ENCODE assay signal across 8 cellular contexts in genomic region chr10:119859422-119860258, GRCh38. TPM values are rescaled to one million over a fixed set of nuclear protein-coding genes. Genes with fewer than 3 reads are reported as not detected.
DNase-seq lines count a peak whose midpoint lies in the region; ATAC-seq and TF ChIP-seq lines count a peak whose summit lies in the region.

No MANE protein-coding gene starts in this region.

- 50 to 53% methylated on average over 1 of the region's 1 CpG for WGBS in thyroid gland, 2 donors

- no peaks in the 10 kb centered on the region for H3K27me3 Mint-ChIP-seq in activated CD8-positive, alpha-beta T cell treated with anti-CD3 and anti-CD28 coated beads for 36 hours

- POLR2A ChIA-PET in activated CD8-positive, alpha-beta T cell treated with anti-CD3 and anti-CD28 coated beads for 36 hours (lab: Charles Lee) = interaction anchor here (1.3 to 1.7 kb wide), 3 partner anchors 10 to 173 kb away, joined by 3 to 12 read pairs (median 6); partner anchors contain the start of gene MCMBP

- TF ChIP-seq CTCF in activated CD8-positive, alpha-beta T cell treated with anti-CD3 and anti-CD28 coated beads for 36 hours (IDR thresholded peaks at IDR 0.05) = peak; percentile 83
- peak; percentile 15 to 73 (median 56) for TF ChIP-seq CTCF in thyroid gland (IDR thresholded peaks at IDR 0.05)

- peak overlapping the region; percentile 47 for H3K4me2 ChIP-seq in Karpas-422 (ENCODE audit: low read depth, low read length, poor library complexity, severe bottlenecking)

- peaks cover 90% of the 10 kb centered on the region for H3K79me2 ChIP-seq in Karpas-422 (ENCODE audit: low read length)

- intact Hi-C loops in activated CD8-positive, alpha-beta T cell treated with anti-CD3 and anti-CD28 coated beads for 36 hours (cut with micrococcal nuclease) = loop anchor here (5.0 kb wide), 1 partner anchor 107 kb away; no protein-coding TSS in a partner anchor
- intact Hi-C loops in thyroid gland (cut with DNase I) = loop anchor here (10.0 kb wide), 1 partner anchor 255 kb away; no protein-coding TSS in a partner anchor

- H3K9ac ChIP-seq in Karpas-422 (ENCODE audit: low read length) = peak overlapping the region; percentile 2; the same call in 1 of the 2 replicates

- peaks cover 10% of the 10 kb centered on the region; the same call in 1 of the 2 replicates for H4K20me1 ChIP-seq in Karpas-422 (ENCODE audit: insufficient read depth, low read depth, low read length)

- peaks cover 30% of the 10 kb centered on the region for H3K36me3 Mint-ChIP-seq in activated CD8-positive, alpha-beta T cell treated with anti-CD3 and anti-CD28 coated beads for 36 hours (ENCODE audit: low read depth)

- peaks cover 40% of the 10 kb centered on the region for H3K4me1 Mint-ChIP-seq in activated CD8-positive, alpha-beta T cell treated with anti-CD3 and anti-CD28 coated beads for 36 hours (ENCODE audit: low read depth)

- H3K4me3 ChIP-seq in Karpas-422 (ENCODE audit: low read length) (no peak overlapping the region), thyroid gland (replicated peaks in 1 of 3) (no peak overlapping the region)

- ATAC-seq in activated CD8-positive, alpha-beta T cell treated with anti-CD3 and anti-CD28 coated beads for 36 hours = peak; percentile 55
- no peak for ATAC-seq in HG03095 (IDR thresholded peaks at IDR 0.05; ENCODE audit: unreplicated experiment)

- CTCF ChIA-PET in activated CD8-positive, alpha-beta T cell treated with anti-CD3 and anti-CD28 coated beads for 36 hours (lab: Charles Lee) = interaction anchor here (0.6 to 4.4 kb wide), 53 partner anchors 8 to 316 kb away, joined by 3 to 69 read pairs (median 4); partner anchors contain the start of genes INPP5F, MCMBP and SEC23IP

- H3K36me3 ChIP-seq in Karpas-422 (ENCODE audit: insufficient read depth, low read length) (peaks cover 32% of the 10 kb centered on the region; the same call in 1 of the 2 replicates), thyroid gland (no peaks in the 10 kb centered on the region)

- H3K4me1 ChIP-seq in Karpas-422 (ENCODE audit: low read length) = peaks cover 49% of the 10 kb centered on the region
- H3K4me1 ChIP-seq in thyroid gland = peaks cover 0 to 6% of the 10 kb centered on the region in 2 donors

- no peak for TF ChIP-seq POLR2A in thyroid gland (IDR thresholded peaks at IDR 0.05)

- H3K9me2 ChIP-seq in Karpas-422 (replicated peaks; ENCODE audit: insufficient read depth, low read length) = no peaks in the 10 kb centered on the region

- DNase-seq in NCI-H510A treated with DMSO at 0.1 percent for 48 hours (lab: John Stamatoyannopoulos, UW) = peak; percentile 41
- DNase-seq in NCI-H510A (lab: John Stamatoyannopoulos, UW) = no peak
- peak; percentile 82 for DNase-seq in Karpas-422
- DNase-seq in activated CD8-positive, alpha-beta T cell treated with anti-CD3 and anti-CD28 coated beads for 36 hours = no peak
- peak; percentile 23 for DNase-seq in iPS-NIHi7 (ENCODE audit: extremely low spot score)
- DNase-seq in thyroid gland = no peak
- DNase-seq in NCI-H446 treated with DMSO at 0.1 percent for 48 hours (lab: John Stamatoyannopoulos, UW) = no peak

- peak overlapping the region; percentile 10 for H3K27ac Mint-ChIP-seq in activated CD8-positive, alpha-beta T cell treated with anti-CD3 and anti-CD28 coated beads for 36 hours

- H3K9me3 ChIP-seq in Karpas-422 (ENCODE audit: low read length) (no peaks in the 10 kb centered on the region), thyroid gland (no peaks in the 10 kb centered on the region)

- H3K4me3 Mint-ChIP-seq in activated CD8-positive, alpha-beta T cell treated with anti-CD3 and anti-CD28 coated beads for 36 hours = no peak overlapping the region

- no peak overlapping the region for H2AFZ ChIP-seq in Karpas-422 (ENCODE audit: low read length)

- H3K9me3 Mint-ChIP-seq in activated CD8-positive, alpha-beta T cell treated with anti-CD3 and anti-CD28 coated beads for 36 hours = peaks cover 6% of the 10 kb centered on the region

- peak overlapping the region; percentile 71 for H3K27ac ChIP-seq in Karpas-422 (ENCODE audit: low read length)
- H3K27ac ChIP-seq in thyroid gland = no peak overlapping the region

- H3K27me3 ChIP-seq in Karpas-422 (ENCODE audit: low read length) = no peaks in the 10 kb centered on the region
- no peaks in the 10 kb centered on the region for H3K27me3 ChIP-seq in thyroid gland

RNA-seq across cellular contexts. Expression of gene MCMBP, which starts 13.0 kb away (rescaled TPM):
- total RNA-seq in Karpas-422 (2014; rRNA removed; shearing (Covaris generic); ENCODE audit: low replicate concordance) = 25.8 and 38.2 TPM in 2 replicates
- total RNA-seq in activated CD8-positive, alpha-beta T cell treated with anti-CD3 and anti-CD28 coated beads for 36 hours = 10 to 100 TPM; 86.2 to 90.5 TPM
- 10 to 100 TPM; 44.3 to 79.1 (median 59.0) TPM for total RNA-seq in thyroid gland

RNA-seq across cellular contexts. Expression of gene SEC23IP, which starts 32.9 kb away (rescaled TPM):
- total RNA-seq in Karpas-422 (2014; rRNA removed; shearing (Covaris generic); ENCODE audit: low replicate concordance) = 32.0 and 33.2 TPM in 2 replicates
- total RNA-seq in activated CD8-positive, alpha-beta T cell treated with anti-CD3 and anti-CD28 coated beads for 36 hours = 10 to 100 TPM; 60.3 to 61.4 TPM
- 10 to 100 TPM; 16.0 to 34.0 (median 32.7) TPM for total RNA-seq in thyroid gland

Comparison
In these comparisons a context has a peak if more than half of its experiments do, and no peak if none do; other contexts are left out.
1. DNase-seq: peak in NCI-H510A treated with DMSO at 0.1 percent for 48 hours (single experiment), Karpas-422 (single experiment) and iPS-NIHi7 (single experiment); none in NCI-H510A (single experiment), activated CD8-positive, alpha-beta T cell treated with anti-CD3 and anti-CD28 coated beads for 36 hours (single experiment), thyroid gland (0 of 2) and NCI-H446 treated with DMSO at 0.1 percent for 48 hours (single experiment).